In the genomic region with DNA sequence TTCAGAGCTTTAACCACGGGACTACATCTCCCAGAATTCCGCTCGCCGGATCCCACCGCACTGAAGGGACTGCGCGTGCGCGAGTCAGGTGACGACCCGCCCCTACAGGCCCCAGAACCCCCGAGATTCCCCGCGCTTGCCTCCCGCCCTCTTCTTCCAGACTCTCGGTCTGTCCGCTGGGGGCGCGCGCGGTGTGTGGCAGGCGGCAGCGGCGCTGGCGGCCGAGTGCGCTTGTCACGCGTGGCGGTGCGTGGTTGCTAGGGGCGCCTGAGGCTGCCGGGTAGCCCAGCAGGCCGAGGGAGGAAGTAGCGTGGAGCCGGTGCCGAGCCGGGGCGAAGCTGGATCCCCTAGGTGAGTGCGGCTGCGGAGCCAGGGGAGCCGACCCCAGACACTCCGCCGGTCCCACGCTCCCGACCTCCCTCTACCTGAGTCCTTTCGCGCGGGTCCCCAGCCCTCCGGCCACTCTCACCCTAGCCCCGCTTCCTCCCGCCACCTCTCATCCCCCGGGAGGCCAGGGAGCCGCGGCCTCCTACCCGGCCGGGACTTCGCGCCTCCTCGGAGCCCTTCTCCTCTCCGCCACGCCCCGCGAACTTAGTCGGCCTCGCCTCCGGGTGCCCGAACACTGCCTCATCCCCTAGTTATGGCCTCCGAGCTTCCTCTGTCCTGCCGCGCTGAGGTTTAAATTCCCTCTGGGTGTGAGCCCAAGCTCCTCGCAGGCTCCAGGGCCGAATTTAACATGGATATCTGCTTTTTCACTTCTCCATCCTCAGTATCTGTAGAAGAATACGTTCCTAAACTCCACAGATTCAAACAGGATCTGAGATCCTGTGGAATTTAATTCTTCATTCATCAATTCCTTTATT, we compare ENCODE assay signal across 1 cellular context.
A peak's percentile ranks its signal among the peaks of the same experiment; 100 is the strongest.
TF ChIP-seq lines count a peak whose summit lies in the region.

A gene with protein sequence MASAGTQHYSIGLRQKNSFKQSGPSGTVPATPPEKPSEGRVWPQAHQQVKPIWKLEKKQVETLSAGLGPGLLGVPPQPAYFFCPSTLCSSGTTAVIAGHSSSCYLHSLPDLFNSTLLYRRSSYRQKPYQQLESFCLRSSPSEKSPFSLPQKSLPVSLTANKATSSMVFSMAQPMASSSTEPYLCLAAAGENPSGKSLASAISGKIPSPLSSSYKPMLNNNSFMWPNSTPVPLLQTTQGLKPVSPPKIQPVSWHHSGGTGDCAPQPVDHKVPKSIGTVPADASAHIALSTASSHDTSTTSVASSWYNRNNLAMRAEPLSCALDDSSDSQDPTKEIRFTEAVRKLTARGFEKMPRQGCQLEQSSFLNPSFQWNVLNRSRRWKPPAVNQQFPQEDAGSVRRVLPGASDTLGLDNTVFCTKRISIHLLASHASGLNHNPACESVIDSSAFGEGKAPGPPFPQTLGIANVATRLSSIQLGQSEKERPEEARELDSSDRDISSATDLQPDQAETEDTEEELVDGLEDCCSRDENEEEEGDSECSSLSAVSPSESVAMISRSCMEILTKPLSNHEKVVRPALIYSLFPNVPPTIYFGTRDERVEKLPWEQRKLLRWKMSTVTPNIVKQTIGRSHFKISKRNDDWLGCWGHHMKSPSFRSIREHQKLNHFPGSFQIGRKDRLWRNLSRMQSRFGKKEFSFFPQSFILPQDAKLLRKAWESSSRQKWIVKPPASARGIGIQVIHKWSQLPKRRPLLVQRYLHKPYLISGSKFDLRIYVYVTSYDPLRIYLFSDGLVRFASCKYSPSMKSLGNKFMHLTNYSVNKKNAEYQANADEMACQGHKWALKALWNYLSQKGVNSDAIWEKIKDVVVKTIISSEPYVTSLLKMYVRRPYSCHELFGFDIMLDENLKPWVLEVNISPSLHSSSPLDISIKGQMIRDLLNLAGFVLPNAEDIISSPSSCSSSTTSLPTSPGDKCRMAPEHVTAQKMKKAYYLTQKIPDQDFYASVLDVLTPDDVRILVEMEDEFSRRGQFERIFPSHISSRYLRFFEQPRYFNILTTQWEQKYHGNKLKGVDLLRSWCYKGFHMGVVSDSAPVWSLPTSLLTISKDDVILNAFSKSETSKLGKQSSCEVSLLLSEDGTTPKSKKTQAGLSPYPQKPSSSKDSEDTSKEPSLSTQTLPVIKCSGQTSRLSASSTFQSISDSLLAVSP (plus strand): TSS at position 149 of the 863 bp plus-strand sequence. CDS start 26,842 bp downstream, outside the sequence.

TF ChIP-seq in K562, 482 proteins besides CTCF, POLR2A, EP300 and RAD21 (continued from another document and continues in another):
- TF ChIP-seq, protein P1, sequence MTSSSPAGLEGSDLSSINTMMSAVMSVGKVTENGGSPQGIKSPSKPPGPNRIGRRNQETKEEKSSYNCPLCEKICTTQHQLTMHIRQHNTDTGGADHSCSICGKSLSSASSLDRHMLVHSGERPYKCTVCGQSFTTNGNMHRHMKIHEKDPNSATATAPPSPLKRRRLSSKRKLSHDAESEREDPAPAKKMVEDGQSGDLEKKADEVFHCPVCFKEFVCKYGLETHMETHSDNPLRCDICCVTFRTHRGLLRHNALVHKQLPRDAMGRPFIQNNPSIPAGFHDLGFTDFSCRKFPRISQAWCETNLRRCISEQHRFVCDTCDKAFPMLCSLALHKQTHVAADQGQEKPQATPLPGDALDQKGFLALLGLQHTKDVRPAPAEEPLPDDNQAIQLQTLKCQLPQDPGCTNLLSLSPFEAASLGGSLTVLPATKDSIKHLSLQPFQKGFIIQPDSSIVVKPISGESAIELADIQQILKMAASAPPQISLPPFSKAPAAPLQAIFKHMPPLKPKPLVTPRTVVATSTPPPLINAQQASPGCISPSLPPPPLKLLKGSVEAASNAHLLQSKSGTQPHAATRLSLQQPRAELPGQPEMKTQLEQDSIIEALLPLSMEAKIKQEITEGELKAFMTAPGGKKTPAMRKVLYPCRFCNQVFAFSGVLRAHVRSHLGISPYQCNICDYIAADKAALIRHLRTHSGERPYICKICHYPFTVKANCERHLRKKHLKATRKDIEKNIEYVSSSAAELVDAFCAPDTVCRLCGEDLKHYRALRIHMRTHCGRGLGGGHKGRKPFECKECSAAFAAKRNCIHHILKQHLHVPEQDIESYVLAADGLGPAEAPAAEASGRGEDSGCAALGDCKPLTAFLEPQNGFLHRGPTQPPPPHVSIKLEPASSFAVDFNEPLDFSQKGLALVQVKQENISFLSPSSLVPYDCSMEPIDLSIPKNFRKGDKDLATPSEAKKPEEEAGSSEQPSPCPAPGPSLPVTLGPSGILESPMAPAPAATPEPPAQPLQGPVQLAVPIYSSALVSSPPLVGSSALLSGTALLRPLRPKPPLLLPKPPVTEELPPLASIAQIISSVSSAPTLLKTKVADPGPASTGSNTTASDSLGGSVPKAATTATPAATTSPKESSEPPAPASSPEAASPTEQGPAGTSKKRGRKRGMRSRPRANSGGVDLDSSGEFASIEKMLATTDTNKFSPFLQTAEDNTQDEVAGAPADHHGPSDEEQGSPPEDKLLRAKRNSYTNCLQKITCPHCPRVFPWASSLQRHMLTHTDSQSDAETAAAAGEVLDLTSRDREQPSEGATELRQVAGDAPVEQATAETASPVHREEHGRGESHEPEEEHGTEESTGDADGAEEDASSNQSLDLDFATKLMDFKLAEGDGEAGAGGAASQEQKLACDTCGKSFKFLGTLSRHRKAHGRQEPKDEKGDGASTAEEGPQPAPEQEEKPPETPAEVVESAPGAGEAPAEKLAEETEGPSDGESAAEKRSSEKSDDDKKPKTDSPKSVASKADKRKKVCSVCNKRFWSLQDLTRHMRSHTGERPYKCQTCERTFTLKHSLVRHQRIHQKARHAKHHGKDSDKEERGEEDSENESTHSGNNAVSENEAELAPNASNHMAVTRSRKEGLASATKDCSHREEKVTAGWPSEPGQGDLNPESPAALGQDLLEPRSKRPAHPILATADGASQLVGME (CRISPR knock-in tag; IDR thresholded peaks at IDR 0.05): no peak
- TF ChIP-seq NCOA2 (IDR thresholded peaks at IDR 0.05; ENCODE audit: partially characterized antibody in 2 of 2) (no peak), PURB (CRISPR knock-in tag; IDR thresholded peaks at IDR 0.05; ENCODE audit: low read depth) (no peak), CHD1 (IDR thresholded peaks at IDR 0.05; ENCODE audit: low read length) (no peak), RBBP5 (IDR thresholded peaks at IDR 0.05; ENCODE audit: borderline replicate concordance, insufficient read depth, low read length, poor library complexity, severe bottlenecking) (peak; percentile 74), ZNF174 (CRISPR knock-in tag; IDR thresholded peaks at IDR 0.05) (no peak), CBX3 (IDR thresholded peaks at IDR 0.05; ENCODE audit: borderline replicate concordance in 1 of 2, low read length in 2 of 2) (no peak), FOXA1 (IDR thresholded peaks at IDR 0.05; ENCODE audit: borderline replicate concordance) (no peak), SNIP1 (IDR thresholded peaks at IDR 0.05; ENCODE audit: low read depth) (no peak), PTTG1 (tag; IDR thresholded peaks at IDR 0.05; ENCODE audit: low read depth) (no peak), FOSL1 (tag; conservative IDR thresholded peaks at IDR 0.05) (no peak), RB1 (IDR thresholded peaks at IDR 0.05; ENCODE audit: low read depth) (peak; percentile 90), DIDO1 (tag; IDR thresholded peaks at IDR 0.05; ENCODE audit: low read depth) (no peak), NUFIP1 (IDR thresholded peaks at IDR 0.05; ENCODE audit: partially characterized antibody) (no peak), SREBF2 (CRISPR knock-in tag; IDR thresholded peaks at IDR 0.05) (no peak), NR2F6 (CRISPR knock-in tag; IDR thresholded peaks at IDR 0.05) (no peak), ZNF41 (CRISPR knock-in tag; conservative IDR thresholded peaks at IDR 0.05) (no peak), TCF7 (IDR thresholded peaks at IDR 0.05; ENCODE audit: borderline replicate concordance) (no peak), EP400 (IDR thresholded peaks at IDR 0.05) (peak; percentile 71; the same call in 1 of the 2 replicates), ZNF75A (CRISPR knock-in tag; IDR thresholded peaks at IDR 0.05) (no peak), TAF1 (IDR thresholded peaks at IDR 0.05; ENCODE audit: control insufficient read depth, extremely low read depth, insufficient read depth, low read length, severe bottlenecking) (peak; percentile 58), SAFB (IDR thresholded peaks at IDR 0.05; ENCODE audit: borderline replicate concordance, low read depth, low read length) (peak; percentile 99), PHTF2 (CRISPR knock-in tag; IDR thresholded peaks at IDR 0.05) (no peak), JUNB (CRISPR knock-in tag; conservative IDR thresholded peaks at IDR 0.05) (no peak)
- TF ChIP-seq, protein P2, sequence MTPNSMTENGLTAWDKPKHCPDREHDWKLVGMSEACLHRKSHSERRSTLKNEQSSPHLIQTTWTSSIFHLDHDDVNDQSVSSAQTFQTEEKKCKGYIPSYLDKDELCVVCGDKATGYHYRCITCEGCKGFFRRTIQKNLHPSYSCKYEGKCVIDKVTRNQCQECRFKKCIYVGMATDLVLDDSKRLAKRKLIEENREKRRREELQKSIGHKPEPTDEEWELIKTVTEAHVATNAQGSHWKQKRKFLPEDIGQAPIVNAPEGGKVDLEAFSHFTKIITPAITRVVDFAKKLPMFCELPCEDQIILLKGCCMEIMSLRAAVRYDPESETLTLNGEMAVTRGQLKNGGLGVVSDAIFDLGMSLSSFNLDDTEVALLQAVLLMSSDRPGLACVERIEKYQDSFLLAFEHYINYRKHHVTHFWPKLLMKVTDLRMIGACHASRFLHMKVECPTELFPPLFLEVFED (CRISPR knock-in tag; conservative IDR thresholded peaks at IDR 0.05): no peak
- TF ChIP-seq, protein P3, sequence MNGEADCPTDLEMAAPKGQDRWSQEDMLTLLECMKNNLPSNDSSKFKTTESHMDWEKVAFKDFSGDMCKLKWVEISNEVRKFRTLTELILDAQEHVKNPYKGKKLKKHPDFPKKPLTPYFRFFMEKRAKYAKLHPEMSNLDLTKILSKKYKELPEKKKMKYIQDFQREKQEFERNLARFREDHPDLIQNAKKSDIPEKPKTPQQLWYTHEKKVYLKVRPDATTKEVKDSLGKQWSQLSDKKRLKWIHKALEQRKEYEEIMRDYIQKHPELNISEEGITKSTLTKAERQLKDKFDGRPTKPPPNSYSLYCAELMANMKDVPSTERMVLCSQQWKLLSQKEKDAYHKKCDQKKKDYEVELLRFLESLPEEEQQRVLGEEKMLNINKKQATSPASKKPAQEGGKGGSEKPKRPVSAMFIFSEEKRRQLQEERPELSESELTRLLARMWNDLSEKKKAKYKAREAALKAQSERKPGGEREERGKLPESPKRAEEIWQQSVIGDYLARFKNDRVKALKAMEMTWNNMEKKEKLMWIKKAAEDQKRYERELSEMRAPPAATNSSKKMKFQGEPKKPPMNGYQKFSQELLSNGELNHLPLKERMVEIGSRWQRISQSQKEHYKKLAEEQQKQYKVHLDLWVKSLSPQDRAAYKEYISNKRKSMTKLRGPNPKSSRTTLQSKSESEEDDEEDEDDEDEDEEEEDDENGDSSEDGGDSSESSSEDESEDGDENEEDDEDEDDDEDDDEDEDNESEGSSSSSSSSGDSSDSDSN (IDR thresholded peaks at IDR 0.05; ENCODE audit: borderline replicate concordance in 1 of 2, low read depth in 2 of 2, low read length in 2 of 2): 0 out of 4 replicates have a peak, but pooled peaks of 1 of the 2 experiments have one; percentile 58
- TF ChIP-seq, protein P4, sequence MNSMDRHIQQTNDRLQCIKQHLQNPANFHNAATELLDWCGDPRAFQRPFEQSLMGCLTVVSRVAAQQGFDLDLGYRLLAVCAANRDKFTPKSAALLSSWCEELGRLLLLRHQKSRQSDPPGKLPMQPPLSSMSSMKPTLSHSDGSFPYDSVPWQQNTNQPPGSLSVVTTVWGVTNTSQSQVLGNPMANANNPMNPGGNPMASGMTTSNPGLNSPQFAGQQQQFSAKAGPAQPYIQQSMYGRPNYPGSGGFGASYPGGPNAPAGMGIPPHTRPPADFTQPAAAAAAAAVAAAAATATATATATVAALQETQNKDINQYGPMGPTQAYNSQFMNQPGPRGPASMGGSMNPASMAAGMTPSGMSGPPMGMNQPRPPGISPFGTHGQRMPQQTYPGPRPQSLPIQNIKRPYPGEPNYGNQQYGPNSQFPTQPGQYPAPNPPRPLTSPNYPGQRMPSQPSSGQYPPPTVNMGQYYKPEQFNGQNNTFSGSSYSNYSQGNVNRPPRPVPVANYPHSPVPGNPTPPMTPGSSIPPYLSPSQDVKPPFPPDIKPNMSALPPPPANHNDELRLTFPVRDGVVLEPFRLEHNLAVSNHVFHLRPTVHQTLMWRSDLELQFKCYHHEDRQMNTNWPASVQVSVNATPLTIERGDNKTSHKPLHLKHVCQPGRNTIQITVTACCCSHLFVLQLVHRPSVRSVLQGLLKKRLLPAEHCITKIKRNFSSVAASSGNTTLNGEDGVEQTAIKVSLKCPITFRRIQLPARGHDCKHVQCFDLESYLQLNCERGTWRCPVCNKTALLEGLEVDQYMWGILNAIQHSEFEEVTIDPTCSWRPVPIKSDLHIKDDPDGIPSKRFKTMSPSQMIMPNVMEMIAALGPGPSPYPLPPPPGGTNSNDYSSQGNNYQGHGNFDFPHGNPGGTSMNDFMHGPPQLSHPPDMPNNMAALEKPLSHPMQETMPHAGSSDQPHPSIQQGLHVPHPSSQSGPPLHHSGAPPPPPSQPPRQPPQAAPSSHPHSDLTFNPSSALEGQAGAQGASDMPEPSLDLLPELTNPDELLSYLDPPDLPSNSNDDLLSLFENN (IDR thresholded peaks at IDR 0.05; ENCODE audit: low read depth in 2 of 2, low read length in 2 of 2): 0 out of 4 replicates have a peak, but pooled peaks of 1 of the 2 experiments have one; percentile 14
- TF ChIP-seq, protein P5, sequence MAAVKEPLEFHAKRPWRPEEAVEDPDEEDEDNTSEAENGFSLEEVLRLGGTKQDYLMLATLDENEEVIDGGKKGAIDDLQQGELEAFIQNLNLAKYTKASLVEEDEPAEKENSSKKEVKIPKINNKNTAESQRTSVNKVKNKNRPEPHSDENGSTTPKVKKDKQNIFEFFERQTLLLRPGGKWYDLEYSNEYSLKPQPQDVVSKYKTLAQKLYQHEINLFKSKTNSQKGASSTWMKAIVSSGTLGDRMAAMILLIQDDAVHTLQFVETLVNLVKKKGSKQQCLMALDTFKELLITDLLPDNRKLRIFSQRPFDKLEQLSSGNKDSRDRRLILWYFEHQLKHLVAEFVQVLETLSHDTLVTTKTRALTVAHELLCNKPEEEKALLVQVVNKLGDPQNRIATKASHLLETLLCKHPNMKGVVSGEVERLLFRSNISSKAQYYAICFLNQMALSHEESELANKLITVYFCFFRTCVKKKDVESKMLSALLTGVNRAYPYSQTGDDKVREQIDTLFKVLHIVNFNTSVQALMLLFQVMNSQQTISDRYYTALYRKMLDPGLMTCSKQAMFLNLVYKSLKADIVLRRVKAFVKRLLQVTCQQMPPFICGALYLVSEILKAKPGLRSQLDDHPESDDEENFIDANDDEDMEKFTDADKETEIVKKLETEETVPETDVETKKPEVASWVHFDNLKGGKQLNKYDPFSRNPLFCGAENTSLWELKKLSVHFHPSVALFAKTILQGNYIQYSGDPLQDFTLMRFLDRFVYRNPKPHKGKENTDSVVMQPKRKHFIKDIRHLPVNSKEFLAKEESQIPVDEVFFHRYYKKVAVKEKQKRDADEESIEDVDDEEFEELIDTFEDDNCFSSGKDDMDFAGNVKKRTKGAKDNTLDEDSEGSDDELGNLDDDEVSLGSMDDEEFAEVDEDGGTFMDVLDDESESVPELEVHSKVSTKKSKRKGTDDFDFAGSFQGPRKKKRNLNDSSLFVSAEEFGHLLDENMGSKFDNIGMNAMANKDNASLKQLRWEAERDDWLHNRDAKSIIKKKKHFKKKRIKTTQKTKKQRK (IDR thresholded peaks at IDR 0.05; ENCODE audit: borderline replicate concordance, low read depth, low read length): no peak
- TF ChIP-seq, protein P6, sequence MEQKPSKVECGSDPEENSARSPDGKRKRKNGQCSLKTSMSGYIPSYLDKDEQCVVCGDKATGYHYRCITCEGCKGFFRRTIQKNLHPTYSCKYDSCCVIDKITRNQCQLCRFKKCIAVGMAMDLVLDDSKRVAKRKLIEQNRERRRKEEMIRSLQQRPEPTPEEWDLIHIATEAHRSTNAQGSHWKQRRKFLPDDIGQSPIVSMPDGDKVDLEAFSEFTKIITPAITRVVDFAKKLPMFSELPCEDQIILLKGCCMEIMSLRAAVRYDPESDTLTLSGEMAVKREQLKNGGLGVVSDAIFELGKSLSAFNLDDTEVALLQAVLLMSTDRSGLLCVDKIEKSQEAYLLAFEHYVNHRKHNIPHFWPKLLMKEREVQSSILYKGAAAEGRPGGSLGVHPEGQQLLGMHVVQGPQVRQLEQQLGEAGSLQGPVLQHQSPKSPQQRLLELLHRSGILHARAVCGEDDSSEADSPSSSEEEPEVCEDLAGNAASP (IDR thresholded peaks at IDR 0.05): no peak
